ENCODE assay signal across 1 cellular context in genomic region chr15:79092382-79092781, GRCh38.
TF ChIP-seq lines count a peak whose summit lies in the region.

No MANE protein-coding gene starts in this region.

TF ChIP-seq in HEK293, 187 proteins besides CTCF, POLR2A, EP300 and RAD21 (continued from another document):
- no peak for TF ChIP-seq ZNF133 (tag by site-specific recombination; IDR thresholded peaks at IDR 0.05)
- peak; percentile 29; the same call in 1 of the 2 replicates for TF ChIP-seq ZNF18 (tag by site-specific recombination; IDR thresholded peaks at IDR 0.05)
- TF ChIP-seq GLI4 (tag by site-specific recombination; IDR thresholded peaks at IDR 0.05) = 0 out of 2 replicates have a peak, but pooled peaks have one; percentile 8
- TF ChIP-seq ZNF529 (tag by site-specific recombination; IDR thresholded peaks at IDR 0.05; ENCODE audit: insufficient replicate concordance) = no peak
- TF ChIP-seq ZNF521 (tag by site-specific recombination; IDR thresholded peaks at IDR 0.05) = peak; percentile 75; the same call in 1 of the 2 replicates
- TF ChIP-seq TCF7L2 (IDR thresholded peaks at IDR 0.05; ENCODE audit: borderline replicate concordance, low read depth, low read length) = no peak
- TF ChIP-seq MYNN (tag by site-specific recombination; IDR thresholded peaks at IDR 0.05; ENCODE audit: borderline replicate concordance) = no peak
- TF ChIP-seq, protein P1, sequence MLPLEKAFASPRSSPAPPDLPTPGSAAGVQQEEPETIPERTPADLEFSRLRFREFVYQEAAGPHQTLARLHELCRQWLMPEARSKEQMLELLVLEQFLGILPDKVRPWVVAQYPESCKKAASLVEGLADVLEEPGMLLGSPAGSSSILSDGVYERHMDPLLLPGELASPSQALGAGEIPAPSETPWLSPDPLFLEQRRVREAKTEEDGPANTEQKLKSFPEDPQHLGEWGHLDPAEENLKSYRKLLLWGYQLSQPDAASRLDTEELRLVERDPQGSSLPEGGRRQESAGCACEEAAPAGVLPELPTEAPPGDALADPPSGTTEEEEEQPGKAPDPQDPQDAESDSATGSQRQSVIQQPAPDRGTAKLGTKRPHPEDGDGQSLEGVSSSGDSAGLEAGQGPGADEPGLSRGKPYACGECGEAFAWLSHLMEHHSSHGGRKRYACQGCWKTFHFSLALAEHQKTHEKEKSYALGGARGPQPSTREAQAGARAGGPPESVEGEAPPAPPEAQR (tag by site-specific recombination; IDR thresholded peaks at IDR 0.05) = 0 out of 2 replicates have a peak, but pooled peaks have one; percentile 17
- TF ChIP-seq SCRT1 (tag by site-specific recombination; IDR thresholded peaks at IDR 0.05; ENCODE audit: borderline replicate concordance) = no peak
